In the genomic region with DNA sequence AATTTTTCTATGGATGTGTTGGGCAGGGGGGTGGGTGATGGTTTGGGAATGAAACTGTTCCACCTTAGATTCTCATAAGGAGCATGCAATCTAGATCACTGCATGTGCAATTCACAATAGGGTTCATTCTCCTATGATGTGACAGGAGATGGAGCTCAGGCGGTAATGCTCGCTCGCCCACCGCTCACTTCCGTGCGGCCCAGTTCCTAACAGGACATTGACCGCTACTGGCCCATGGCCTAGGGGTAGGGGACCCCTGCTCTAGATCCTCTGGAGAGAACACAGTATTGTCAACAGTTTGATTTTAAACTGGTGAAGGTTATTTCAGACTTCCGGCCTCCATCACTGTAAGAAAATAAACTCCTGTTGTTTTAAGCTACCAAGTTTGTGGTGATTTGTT, we compare ENCODE assay signal across 40 cellular contexts. TPM values are rescaled to one million over a fixed set of nuclear protein-coding genes. Genes with fewer than 3 reads are reported as not detected.
"Had no signal": no experiment of that assay in that cellular context is flagged by ENCODE, and none has a peak within 500 bp of the region (broad histone marks: within the 10 kb centered on the region; RNA-seq: fewer than 3 reads in every experiment).

No MANE protein-coding gene starts in this region.

- DNase-seq: activated effector memory CD4-positive, alpha-beta T cell treated with anti-CD3 and anti-CD28 coated beads, Interleukin-2, amount 50 U/mL, for 16 hours; activated effector memory CD4-positive, alpha-beta T cell treated with Interleukin-2 at 50 U/mL for 16 hours; activated gamma-delta T cell; activated gamma-delta T cell treated with Interleukin-2 at 50 U/mL for 16 hours; activated naive CD4-positive, alpha-beta T cell; activated naive CD4-positive, alpha-beta T cell treated with anti-CD3 and anti-CD28 coated beads for 36 hours; activated naive CD4-positive, alpha-beta T cell treated with anti-CD3 and anti-CD28 coated beads, Interleukin-2, amount 10 ng/mL, durations not matched to agents 7 days and 5 days; activated naive CD4-positive, alpha-beta T cell treated with anti-CD3 and anti-CD28 coated beads, Interleukin-2, amount 50 U/mL, for 16 hours; activated naive CD4-positive, alpha-beta T cell treated with Interleukin-2 at 50 U/mL for 16 hours; activated naive CD8-positive, alpha-beta T cell treated with anti-CD3 and anti-CD28 coated beads for 36 hours; activated naive CD8-positive, alpha-beta T cell treated with anti-CD3 and anti-CD28 coated beads, Interleukin-2, amount 10 ng/mL, durations not matched to agents 7 days and 5 days; activated naive CD8-positive, alpha-beta T cell treated with anti-CD3 and anti-CD28 coated beads, Interleukin-2, amount 50 U/mL, for 24 hours; activated T-cell treated with anti-CD3 and anti-CD28 coated beads, Interleukin-2, amount 50 U/mL, for 1 hour; activated T-cell treated with anti-CD3 and anti-CD28 coated beads, Interleukin-2, amount 50 U/mL, for 24 hours; activated T-cell treated with anti-CD3 and anti-CD28 coated beads, Interleukin-2, amount 50 U/mL, for 4 hours; activated T-cell treated with anti-CD3 and anti-CD28 coated beads, Interleukin-2, amount 50 U/mL, for 48 hours; activated T-cell treated with anti-CD3 and anti-CD28 coated beads, Interleukin-2, amount 50 U/mL, for 72 hours; adrenal gland; amniotic stem cell; amygdala; anterior cingulate cortex; aorta; body of pancreas; brain microvascular endothelial cell; caudate nucleus; central memory CD4-positive, alpha-beta T cell; cerebellar nuclear complex had no signal

- H3K9me3 Mint-ChIP-seq: activated naive CD8-positive, alpha-beta T cell treated with anti-CD3 and anti-CD28 coated beads, Interleukin-2, amount 10 ng/mL, durations not matched to agents 7 days and 5 days had no signal

- H3K4me1 Mint-ChIP-seq: activated naive CD4-positive, alpha-beta T cell treated with anti-CD3 and anti-CD28 coated beads, Interleukin-2, amount 10 ng/mL, durations not matched to agents 7 days and 5 days; activated naive CD4-positive, alpha-beta T cell treated with anti-CD3 and anti-CD28 coated beads, Interleukin-2, amount 50 U/mL, for 24 hours; activated naive CD8-positive, alpha-beta T cell treated with anti-CD3 and anti-CD28 coated beads for 36 hours; activated naive CD8-positive, alpha-beta T cell treated with anti-CD3 and anti-CD28 coated beads, Interleukin-2, amount 10 ng/mL, durations not matched to agents 7 days and 5 days; activated naive CD8-positive, alpha-beta T cell treated with anti-CD3 and anti-CD28 coated beads, Interleukin-2, amount 50 U/mL, for 24 hours; activated T-helper 17 cell treated with anti-CD3 and anti-CD28 coated beads, Interleukin-2, amount 50 U/mL, for 72 hours; brain; central memory CD8-positive, alpha-beta T cell had no signal

- H3K27ac Mint-ChIP-seq: activated naive CD4-positive, alpha-beta T cell treated with anti-CD3 and anti-CD28 coated beads for 36 hours; activated naive CD4-positive, alpha-beta T cell treated with anti-CD3 and anti-CD28 coated beads, Interleukin-2, amount 10 ng/mL, durations not matched to agents 7 days and 5 days; activated naive CD4-positive, alpha-beta T cell treated with anti-CD3 and anti-CD28 coated beads, Interleukin-2, amount 50 U/mL, for 24 hours; activated naive CD8-positive, alpha-beta T cell; activated naive CD8-positive, alpha-beta T cell treated with anti-CD3 and anti-CD28 coated beads for 36 hours; activated naive CD8-positive, alpha-beta T cell treated with anti-CD3 and anti-CD28 coated beads, Interleukin-2, amount 10 ng/mL, durations not matched to agents 7 days and 5 days; activated naive CD8-positive, alpha-beta T cell treated with anti-CD3 and anti-CD28 coated beads, Interleukin-2, amount 50 U/mL, for 24 hours; activated T-cell treated with anti-CD3 and anti-CD28 coated beads, Interleukin-2, amount 50 U/mL, for 24 hours; activated T-cell treated with anti-CD3 and anti-CD28 coated beads, Interleukin-2, amount 50 U/mL, for 72 hours; activated T-helper 1 cell treated with anti-CD3 and anti-CD28 coated beads, Interleukin-12 subunit alpha, Interleukin-12 subunit beta, Interleukin-2, Interleukin-4 antibody, amounts not matched to agents 30 ng/mL and 10 ng/mL and 1 ng/mL, durations not matched to agents 14 hours and 24 hours and 36 hours; activated T-helper 17 cell treated with anti-CD3 and anti-CD28 coated beads, Interleukin-2, amount 50 U/mL, for 72 hours; activated T-helper 2 cell treated with anti-CD3 and anti-CD28 coated beads, Interferon-gamma antibody, Interleukin-2, Interleukin-4, amounts not matched to agents 10 μg/mL and 5 μg/mL and 100 μg/mL, durations not matched to agents 14 hours and 24 hours and 36 hours; brain had no signal

- H3K36me3 ChIP-seq: adrenal gland, ascending aorta, brain microvascular endothelial cell, breast epithelium, cardiac muscle cell had no signal

- H3K27me3 ChIP-seq: adrenal gland, ascending aorta, body of pancreas, brain microvascular endothelial cell, breast epithelium, cardiac muscle cell had no signal

- H3K4me3 ChIP-seq: adrenal gland, ascending aorta, body of pancreas, breast epithelium, cardiac muscle cell had no signal

- H3K4me1 ChIP-seq: adrenal gland, ascending aorta, body of pancreas, breast epithelium had no signal

- H3K9me3 ChIP-seq: adrenal gland, body of pancreas, breast epithelium had no signal

- H3K27me3 Mint-ChIP-seq: activated naive CD4-positive, alpha-beta T cell treated with anti-CD3 and anti-CD28 coated beads, Interleukin-2, amount 10 ng/mL, durations not matched to agents 7 days and 5 days; activated naive CD4-positive, alpha-beta T cell treated with anti-CD3 and anti-CD28 coated beads, Interleukin-2, amount 50 U/mL, for 24 hours; activated naive CD8-positive, alpha-beta T cell; activated naive CD8-positive, alpha-beta T cell treated with anti-CD3 and anti-CD28 coated beads for 36 hours; activated naive CD8-positive, alpha-beta T cell treated with anti-CD3 and anti-CD28 coated beads, Interleukin-2, amount 10 ng/mL, durations not matched to agents 7 days and 5 days; activated naive CD8-positive, alpha-beta T cell treated with anti-CD3 and anti-CD28 coated beads, Interleukin-2, amount 50 U/mL, for 24 hours; activated T-cell treated with anti-CD3 and anti-CD28 coated beads, Interleukin-2, amount 50 U/mL, for 24 hours; activated T-helper 17 cell treated with anti-CD3 and anti-CD28 coated beads, Interleukin-2, amount 50 U/mL, for 72 hours; brain; central memory CD8-positive, alpha-beta T cell had no signal

- H3K4me3 Mint-ChIP-seq: activated naive CD4-positive, alpha-beta T cell treated with anti-CD3 and anti-CD28 coated beads for 36 hours; activated naive CD4-positive, alpha-beta T cell treated with anti-CD3 and anti-CD28 coated beads, Interleukin-2, amount 10 ng/mL, durations not matched to agents 7 days and 5 days; activated naive CD4-positive, alpha-beta T cell treated with anti-CD3 and anti-CD28 coated beads, Interleukin-2, amount 50 U/mL, for 24 hours; activated naive CD8-positive, alpha-beta T cell; activated naive CD8-positive, alpha-beta T cell treated with anti-CD3 and anti-CD28 coated beads for 36 hours; activated naive CD8-positive, alpha-beta T cell treated with anti-CD3 and anti-CD28 coated beads, Interleukin-2, amount 10 ng/mL, durations not matched to agents 7 days and 5 days; activated naive CD8-positive, alpha-beta T cell treated with anti-CD3 and anti-CD28 coated beads, Interleukin-2, amount 50 U/mL, for 24 hours; activated T-cell treated with anti-CD3 and anti-CD28 coated beads, Interleukin-2, amount 50 U/mL, for 24 hours; activated T-cell treated with anti-CD3 and anti-CD28 coated beads, Interleukin-2, amount 50 U/mL, for 4 hours; activated T-cell treated with anti-CD3 and anti-CD28 coated beads, Interleukin-2, amount 50 U/mL, for 72 hours; activated T-helper 1 cell treated with anti-CD3 and anti-CD28 coated beads, Interleukin-12 subunit alpha, Interleukin-12 subunit beta, Interleukin-2, Interleukin-4 antibody, amounts not matched to agents 30 ng/mL and 10 ng/mL and 1 ng/mL, durations not matched to agents 14 hours and 24 hours and 36 hours; activated T-helper 17 cell treated with anti-CD3 and anti-CD28 coated beads, Interleukin-2, amount 50 U/mL, for 72 hours; brain; central memory CD8-positive, alpha-beta T cell had no signal

- ATAC-seq: activated naive CD8-positive, alpha-beta T cell treated with anti-CD3 and anti-CD28 coated beads, Interleukin-2, amount 50 U/mL, for 24 hours; activated T-cell treated with anti-CD3 and anti-CD28 coated beads, Interleukin-2, amount 50 U/mL, for 4 hours; activated T-cell treated with anti-CD3 and anti-CD28 coated beads, Interleukin-2, amount 50 U/mL, for 72 hours; activated T-helper 17 cell treated with anti-CD3 and anti-CD28 coated beads, Interleukin-2, amount 50 U/mL, for 72 hours; body of pancreas had no signal

- H3K36me3 Mint-ChIP-seq: activated naive CD4-positive, alpha-beta T cell treated with anti-CD3 and anti-CD28 coated beads, Interleukin-2, amount 10 ng/mL, durations not matched to agents 7 days and 5 days; activated naive CD4-positive, alpha-beta T cell treated with anti-CD3 and anti-CD28 coated beads, Interleukin-2, amount 50 U/mL, for 24 hours; activated naive CD8-positive, alpha-beta T cell; activated naive CD8-positive, alpha-beta T cell treated with anti-CD3 and anti-CD28 coated beads for 36 hours; activated naive CD8-positive, alpha-beta T cell treated with anti-CD3 and anti-CD28 coated beads, Interleukin-2, amount 10 ng/mL, durations not matched to agents 7 days and 5 days; brain had no signal

- H3K27ac ChIP-seq: adrenal gland, ascending aorta, body of pancreas, brain microvascular endothelial cell, breast epithelium, cardiac muscle cell had no signal

RNA-seq across cellular contexts. Expression of a gene that starts 55.0 kb away (rescaled TPM):
- total RNA-seq: activated naive CD4-positive, alpha-beta T cell treated with anti-CD3 and anti-CD28 coated beads for 36 hours; activated naive CD8-positive, alpha-beta T cell treated with anti-CD3 and anti-CD28 coated beads for 36 hours; activated naive CD8-positive, alpha-beta T cell treated with anti-CD3 and anti-CD28 coated beads, Interleukin-2, amount 10 ng/mL, durations not matched to agents 7 days and 5 days; activated T-cell treated with anti-CD3 and anti-CD28 coated beads, Interleukin-2, amount 50 U/mL, for 4 hours; activated T-cell treated with anti-CD3 and anti-CD28 coated beads, Interleukin-2, amount 50 U/mL, for 72 hours; activated T-helper 1 cell treated with anti-CD3 and anti-CD28 coated beads, Interleukin-12 subunit alpha, Interleukin-12 subunit beta, Interleukin-2, Interleukin-4 antibody, amounts not matched to agents 30 ng/mL and 10 ng/mL and 1 ng/mL, durations not matched to agents 14 hours and 24 hours and 36 hours; activated T-helper 17 cell treated with anti-CD3 and anti-CD28 coated beads, Interleukin-2, amount 50 U/mL, for 72 hours; activated T-helper 2 cell treated with anti-CD3 and anti-CD28 coated beads, Interferon-gamma antibody, Interleukin-2, Interleukin-4, amounts not matched to agents 10 μg/mL and 5 μg/mL and 100 μg/mL, durations not matched to agents 14 hours and 24 hours and 36 hours; aorta; ascending aorta; breast epithelium; bronchial epithelial cell; chondrocyte had no signal
- polyA plus RNA-seq: adipose tissue, cardiac muscle cell had no signal
